Comparison of ENCODE assay signal across 8 cellular contexts in genomic region chr12:50221228-50222008, GRCh38. TPM values are rescaled to one million over a fixed set of nuclear protein-coding genes. Genes with fewer than 3 reads are reported as not detected.
A peak's percentile ranks its signal among the peaks of the same experiment; 100 is the strongest.
DNase-seq lines count a peak whose midpoint lies in the region; ATAC-seq and TF ChIP-seq lines count a peak whose summit lies in the region.

No MANE protein-coding gene starts in this region.

- no peaks in the 10 kb centered on the region for H3K27me3 Mint-ChIP-seq in WTC11 (ENCODE audit: low read depth)

- TF ChIP-seq CTCF in WTC11 (IDR thresholded peaks at IDR 0.05) = no peak

- CTCF ChIA-PET in WTC11 (lab: Charles Lee) = interaction anchor here (0.6 to 3.8 kb wide), 11 partner anchors 11 to 254 kb away, joined by 3 to 23 read pairs (median 5); partner anchors contain the start of genes COX14 and LIMA1

- peak overlapping the region; percentile 69 for H3K4me3 ChIP-seq in iPS-18a (ENCODE audit: low read length)

- H3K27me3 ChIP-seq in iPS-18a (ENCODE audit: control insufficient read depth, insufficient read depth, low read length) = no peaks in the 10 kb centered on the region

- H3K4me1 Mint-ChIP-seq in WTC11 = peaks cover 20% of the 10 kb centered on the region

- 0 out of 2 replicates have a peak, but pooled peaks cover 7% of the 10 kb centered on the region for H3K36me3 Mint-ChIP-seq in WTC11

- peak; percentile 26 for DNase-seq in DMS53 (lab: John Stamatoyannopoulos, UW)
- no peak for DNase-seq in DMS53 treated with DMSO at 0.1 percent for 48 hours (lab: John Stamatoyannopoulos, UW; ENCODE audit: unreplicated experiment)
- DNase-seq in NCI-H1092 (lab: John Stamatoyannopoulos, UW) = peak; percentile 13
- no peak for DNase-seq in WTC11 (ENCODE audit: low spot score)

- POLR2A ChIA-PET in WTC11 (lab: Charles Lee) = interaction anchor here (0.5 to 1.2 kb wide), 4 partner anchors 54 to 196 kb away, joined by 3 to 10 read pairs (median 4); partner anchors contain the start of genes CERS5, LIMA1 and RACGAP1

- peak overlapping the region; percentile 38 for H3K27ac ChIP-seq in iPS-18a (ENCODE audit: low read length)
- peak overlapping the region; percentile 25 for H3K27ac ChIP-seq in temporal lobe (ENCODE audit: low read depth, low read length)

- no peaks in the 10 kb centered on the region for H3K36me3 ChIP-seq in iPS-18a (ENCODE audit: control insufficient read depth, low read depth, low read length)

- peak overlapping the region; percentile 71 for H3K9ac ChIP-seq in iPS-18a (ENCODE audit: low read length)

- peaks cover 12% of the 10 kb centered on the region for H3K4me1 ChIP-seq in iPS-18a (ENCODE audit: control insufficient read depth, low read depth, low read length)

- H3K4me3 Mint-ChIP-seq in WTC11 = no peak overlapping the region

- no peaks in the 10 kb centered on the region for H3K9me3 ChIP-seq in iPS-18a (ENCODE audit: control insufficient read depth, low read depth, low read length)

- ATAC-seq in WTC11 = peak; percentile 13; the same call in 1 of the 2 replicates
- ATAC-seq in HG03196 (IDR thresholded peaks at IDR 0.05; ENCODE audit: unreplicated experiment) = no peak
- ATAC-seq in HG02981 (IDR thresholded peaks at IDR 0.05; ENCODE audit: unreplicated experiment) = no peak

- no peaks in the 10 kb centered on the region for H3K9me3 Mint-ChIP-seq in WTC11

- no peak overlapping the region for H3K27ac Mint-ChIP-seq in WTC11

TF ChIP-seq in WTC11, 78 proteins besides CTCF, POLR2A, EP300 and RAD21:
- TF ChIP-seq ZNF512 (CRISPR knock-in tag; IDR thresholded peaks at IDR 0.05; ENCODE audit: borderline replicate concordance) = no peak
- TF ChIP-seq ESRRA (CRISPR knock-in tag; IDR thresholded peaks at IDR 0.05; ENCODE audit: borderline replicate concordance) = no peak
- no peak for TF ChIP-seq RELA (CRISPR knock-in tag; IDR thresholded peaks at IDR 0.05; ENCODE audit: borderline replicate concordance)
- TF ChIP-seq ZSCAN18 (CRISPR knock-in tag; IDR thresholded peaks at IDR 0.05) = no peak

RNA-seq across cellular contexts. Expression of gene CERS5, which starts 54.2 kb away (rescaled TPM):
- total RNA-seq in WTC11 (2021) (47.8 to 55.8 TPM (median 51.7 TPM) in 3 replicates), temporal lobe (74.3 TPM)

Comparison
In these comparisons a context has a peak if more than half of its experiments do, and no peak if none do; other contexts are left out.
1. DNase-seq: peak in DMS53 (single experiment) and NCI-H1092 (single experiment); none in DMS53 treated with DMSO at 0.1 percent for 48 hours (single experiment) and WTC11 (single experiment).